8 cellular contexts compared by ENCODE assay signal in the genomic region with DNA sequence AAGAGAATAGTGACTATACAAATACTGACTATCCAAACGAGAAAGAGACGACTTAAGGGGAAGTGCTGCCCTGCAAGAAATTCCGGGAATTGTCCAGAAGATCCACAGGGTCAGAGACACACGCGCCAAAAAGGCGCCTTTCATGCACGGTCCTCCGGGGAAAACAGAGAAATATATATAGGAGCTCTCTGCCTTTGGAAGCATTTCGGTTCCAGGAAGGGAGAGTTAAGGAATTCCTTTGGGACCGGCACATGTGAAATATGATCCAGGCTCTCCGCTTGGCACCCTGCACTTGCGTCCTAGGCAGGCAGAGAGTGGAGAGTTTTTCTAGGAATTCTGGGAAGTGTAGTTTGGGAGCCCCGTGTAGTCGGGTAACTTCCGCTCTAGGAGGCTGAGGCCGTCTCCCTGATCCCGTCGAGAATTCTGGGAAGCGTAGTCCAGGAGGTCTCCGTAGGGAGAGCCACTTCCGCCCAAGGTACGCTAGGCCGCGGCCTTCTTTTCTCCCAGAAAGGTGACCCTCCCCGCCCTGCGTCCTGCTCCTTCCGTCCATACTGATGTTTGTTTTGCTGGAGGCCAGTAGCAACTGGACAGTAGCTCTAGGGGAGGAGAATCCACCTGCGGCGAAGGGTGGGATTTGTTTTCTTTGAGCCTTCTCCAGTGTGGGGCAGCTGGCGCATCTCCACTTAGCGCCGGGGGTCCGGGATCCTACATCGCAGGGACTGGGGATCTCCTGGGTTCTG.
DNase-seq lines count a peak whose midpoint lies in the region; ATAC-seq and TF ChIP-seq lines count a peak whose summit lies in the region.
"Not testable (repeated sequence)": the region's sequence is repeated elsewhere in the genome, so short reads cannot be mapped to it uniquely, and the experiment has no call there.

No MANE protein-coding gene starts in this region.

- H2AFZ ChIP-seq in PC-9: peak overlapping the region; percentile 85

- CTCF ChIA-PET in PC-9 (lab: Charles Lee): not testable (repeated sequence)

- H3K36me3 ChIP-seq in PC-9 (ENCODE audit: low read depth); breast epithelium; uterus: not testable (repeated sequence)

- not testable (repeated sequence) for H3F3A ChIP-seq in PC-9 (ENCODE audit: insufficient read depth, low read depth)

- H3K79me2 ChIP-seq in PC-9 (ENCODE audit: low read depth): not testable (repeated sequence)

- H3K27me3 ChIP-seq in PC-9 (ENCODE audit: insufficient read depth, low read depth); breast epithelium; foreskin keratinocyte; uterus: not testable (repeated sequence)

- in situ Hi-C loops in G401 (cut with HindIII; ENCODE audit: low sequenced_read_pairs): not testable (repeated sequence)

- not testable (repeated sequence) for H3K4me1 ChIP-seq in PC-9 (replicated peaks; ENCODE audit: insufficient read depth); breast epithelium; foreskin keratinocyte; uterus

- H3K9me2 ChIP-seq in PC-9 (ENCODE audit: insufficient read depth): not testable (repeated sequence)

- H3K4me2 ChIP-seq in PC-9: peak overlapping the region; percentile 70

- DNase-seq in G401 (ENCODE audit: low spot score) (peak; percentile 92), NCI-H1436 treated with DMSO at 0.1 percent for 48 hours (lab: John Stamatoyannopoulos, UW) (peak; percentile 49), PC-9 (peak; percentile 74 to 81), breast epithelium (ENCODE audit: low spot score in 2 of 2) (peak; percentile 75 to 85), foreskin keratinocyte (peak; percentile 55 to 72), left colon (peak; percentile 75 to 91), pons (ENCODE audit: low spot score) (peak; percentile 94), uterus (peak; percentile 86 to 87)

- POLR2A ChIA-PET in PC-9 (lab: Charles Lee; ENCODE audit: unreplicated experiment): interaction anchor here (0.6 kb wide), 1 partner anchor 856 kb away, joined by 3 read pairs; no protein-coding TSS in a partner anchor

- BruUV-seq in PC-9 (replicated peaks; lab: Mats Ljungman, UMichigan): not testable (repeated sequence)

- H3K4me3 ChIP-seq in PC-9 (peak overlapping the region; percentile 63), breast epithelium (peak overlapping the region; percentile 30 to 66 (median 47)), uterus (peak overlapping the region; percentile 36 to 38)

- not testable (repeated sequence) for H3K27ac ChIP-seq in PC-9
- H3K27ac ChIP-seq in breast epithelium (peak overlapping the region; percentile 78 to 90), foreskin keratinocyte (peak overlapping the region; percentile 92), uterus (peak overlapping the region; percentile 79 to 82)

- H4K20me1 ChIP-seq in PC-9 (ENCODE audit: insufficient read depth): not testable (repeated sequence)

- intact Hi-C loops in PC-9 (cut with micrococcal nuclease; ENCODE audit: unreplicated experiment); breast epithelium (cut with DNase I; ENCODE audit: low total_unique reads); left colon (cut with DNase I, micrococcal nuclease); uterus (cut with DNase I; ENCODE audit: low total_unique reads): not testable (repeated sequence)

- TF ChIP-seq CTCF in PC-9 (conservative IDR thresholded peaks at IDR 0.05); breast epithelium (IDR thresholded peaks at IDR 0.05); foreskin keratinocyte (conservative IDR thresholded peaks at IDR 0.05); uterus (IDR thresholded peaks at IDR 0.05): not testable (repeated sequence)

- ATAC-seq in foreskin keratinocyte (peak; percentile 100), left colon (peak; percentile 99)

- TF ChIP-seq POLR2A in breast epithelium (IDR thresholded peaks at IDR 0.05); uterus (IDR thresholded peaks at IDR 0.05): not testable (repeated sequence)

- not testable (repeated sequence) for H3K9me3 ChIP-seq in PC-9 (ENCODE audit: insufficient read depth, low read depth); breast epithelium; uterus
